ENCODE assay signal across 10 cellular contexts in genomic region chr19:23817519-23817918, GRCh38. TPM values are rescaled to one million over a fixed set of nuclear protein-coding genes. Genes with fewer than 3 reads are reported as not detected.
A peak's percentile ranks its signal among the peaks of the same experiment; 100 is the strongest.
DNase-seq lines count a peak whose midpoint lies in the region; ATAC-seq and TF ChIP-seq lines count a peak whose summit lies in the region.
"Had no signal": no experiment of that assay in that cellular context is flagged by ENCODE, and none has a peak within 500 bp of the region (broad histone marks: within the 10 kb centered on the region; RNA-seq: fewer than 3 reads in every experiment).

No MANE protein-coding gene starts in this region.

- H3K27ac ChIP-seq in HCT116 (ENCODE audit: low read depth, low read length) (no peak overlapping the region), suprapubic skin (no peak overlapping the region)
- H3K27ac ChIP-seq: epithelial cell of prostate had no signal

- no peaks in the 10 kb centered on the region for H3K4me1 Mint-ChIP-seq in natural killer cell treated with Interleukin-12 subunit alpha and Interleukin-12 subunit beta and Interleukin-15 and Interleukin-18, amount 100 ng/mL, for 72 hours (ENCODE audit: low read depth in 2 of 2)
- peaks cover 7% of the 10 kb centered on the region for H3K4me1 Mint-ChIP-seq in Calu3 (ENCODE audit: low read depth, unreplicated experiment)

- H3K9me2 ChIP-seq in HCT116 (ENCODE audit: insufficient read depth): no peaks in the 10 kb centered on the region

- no peaks in the 10 kb centered on the region for H3K36me3 ChIP-seq in HCT116 (ENCODE audit: control insufficient read depth in 1 of 2, insufficient read depth in 2 of 2, low read length in 2 of 2)
- no peaks in the 10 kb centered on the region for H3K36me3 ChIP-seq in suprapubic skin

- TF ChIP-seq EP300 in suprapubic skin (IDR thresholded peaks at IDR 0.05): no peak

- TF ChIP-seq RAD21 in HCT116 (IDR thresholded peaks at IDR 0.05; ENCODE audit: low read depth): no peak

- no peak for ATAC-seq in HCT116
- no peak for ATAC-seq in natural killer cell treated with Interleukin-12 subunit alpha and Interleukin-12 subunit beta and Interleukin-15 and Interleukin-18, amount 100 ng/mL, for 72 hours

- no peak overlapping the region for H2AFZ ChIP-seq in HCT116 (ENCODE audit: low read depth, low read length, poor library complexity, severe bottlenecking)

- peaks cover 9% of the 10 kb centered on the region for H3K36me3 Mint-ChIP-seq in natural killer cell treated with Interleukin-12 subunit alpha and Interleukin-12 subunit beta and Interleukin-15 and Interleukin-18, amount 100 ng/mL, for 72 hours
- peaks cover 4% of the 10 kb centered on the region for H3K36me3 Mint-ChIP-seq in Calu3 (ENCODE audit: insufficient read depth, unreplicated experiment)

- H3K4me3 ChIP-seq in HCT116 (replicated peaks in 1 of 2; ENCODE audit: low read depth in 1 of 2, low read length in 2 of 2) (no peak overlapping the region), WI38 (ENCODE audit: low read depth, low read length) (no peak overlapping the region), fibroblast of mammary gland (ENCODE audit: control insufficient read depth, low read depth, low read length) (no peak overlapping the region), suprapubic skin (no peak overlapping the region)

- no peak for TF ChIP-seq POLR2A in HCT116 (IDR thresholded peaks at IDR 0.05; ENCODE audit: borderline replicate concordance, extremely low read depth, insufficient read depth, insufficient read length)
- TF ChIP-seq POLR2A in suprapubic skin (IDR thresholded peaks at IDR 0.05): no peak

- H4K20me1 ChIP-seq in HCT116 (ENCODE audit: insufficient read depth): no peaks in the 10 kb centered on the region

- H3K4me2 ChIP-seq in HCT116 (ENCODE audit: low read length): no peak overlapping the region

- no peak overlapping the region for H3K27ac Mint-ChIP-seq in natural killer cell treated with Interleukin-12 subunit alpha and Interleukin-12 subunit beta and Interleukin-15 and Interleukin-18, amount 100 ng/mL, for 72 hours
- H3K27ac Mint-ChIP-seq in Calu3 (ENCODE audit: unreplicated experiment): no peak overlapping the region
- H3K27ac Mint-ChIP-seq: stimulated activated naive CD8-positive, alpha-beta T cell treated with anti-CD3 and anti-CD28 coated beads, Interleukin-15, Interleukin-2, amounts not matched to agents 100 ng/mL and 50 ng/mL, for 24 hours had no signal

- RAD21 ChIA-PET in HCT116 (lab: Charles Lee; ENCODE audit: low non-redundant PET in 1 of 2, low total read pairs in 2 of 2, uncharacterized antibody in 2 of 2, unreplicated experiment in 2 of 2): no interaction called here

- WGBS in suprapubic skin: 61% methylated on average over 4 of the region's 4 CpGs

- H3K79me2 ChIP-seq in HCT116 (ENCODE audit: insufficient read depth, low read length): no peaks in the 10 kb centered on the region

- no peaks in the 10 kb centered on the region for H3K27me3 Mint-ChIP-seq in natural killer cell treated with Interleukin-12 subunit alpha and Interleukin-12 subunit beta and Interleukin-15 and Interleukin-18, amount 100 ng/mL, for 72 hours
- no peaks in the 10 kb centered on the region for H3K27me3 Mint-ChIP-seq in Calu3 (ENCODE audit: unreplicated experiment)
- H3K27me3 Mint-ChIP-seq: stimulated activated naive CD8-positive, alpha-beta T cell treated with anti-CD3 and anti-CD28 coated beads, Interleukin-15, Interleukin-2, amounts not matched to agents 100 ng/mL and 50 ng/mL, for 24 hours had no signal

- POLR2A ChIA-PET in HCT116 (lab: Charles Lee): no interaction called here

- H3K4me1 ChIP-seq in HCT116 (ENCODE audit: control insufficient read depth in 1 of 2, insufficient read depth in 2 of 2, low read length in 2 of 2) (no peaks in the 10 kb centered on the region), suprapubic skin (no peaks in the 10 kb centered on the region)

- intact Hi-C loops in HCT116 (cut with micrococcal nuclease) (no loop called here), Calu3 (cut with micrococcal nuclease; ENCODE audit: unreplicated experiment) (no loop called here)

- no peak overlapping the region for H3K4me3 Mint-ChIP-seq in natural killer cell treated with Interleukin-12 subunit alpha and Interleukin-12 subunit beta and Interleukin-15 and Interleukin-18, amount 100 ng/mL, for 72 hours
- no peak overlapping the region for H3K4me3 Mint-ChIP-seq in Calu3 (ENCODE audit: low read depth, unreplicated experiment)
- H3K4me3 Mint-ChIP-seq: stimulated activated naive CD8-positive, alpha-beta T cell treated with anti-CD3 and anti-CD28 coated beads, Interleukin-15, Interleukin-2, amounts not matched to agents 100 ng/mL and 50 ng/mL, for 24 hours had no signal

- CTCF ChIA-PET in HCT116 (lab: Charles Lee): no interaction called here
- CTCF ChIA-PET in Calu3 (lab: Charles Lee): no interaction called here

- BruUV-seq in HCT116 (replicated peaks; lab: Mats Ljungman, UMichigan): no TSS peak
- BruUV-seq in Calu3 (replicated peaks; lab: Mats Ljungman, UMichigan): no TSS peak

- H3K9me3 Mint-ChIP-seq in natural killer cell treated with Interleukin-12 subunit alpha and Interleukin-12 subunit beta and Interleukin-15 and Interleukin-18, amount 100 ng/mL, for 72 hours: peaks cover 5% of the 10 kb centered on the region
- peaks cover 15% of the 10 kb centered on the region for H3K9me3 Mint-ChIP-seq in Calu3 (ENCODE audit: low read depth, unreplicated experiment)

- H3K27me3 ChIP-seq in HCT116 (ENCODE audit: insufficient read depth, low read length) (no peaks in the 10 kb centered on the region), suprapubic skin (no peaks in the 10 kb centered on the region)

- peaks cover 0 to 19% of the 10 kb centered on the region in 2 experiments; a peak in 2 of 4 replicates for H3K9me3 ChIP-seq in HCT116 (ENCODE audit: control insufficient read depth in 1 of 2, insufficient read depth in 1 of 2, low read depth in 1 of 2, low read length in 2 of 2)
- peaks cover 7% of the 10 kb centered on the region for H3K9me3 ChIP-seq in suprapubic skin

- TF ChIP-seq CTCF in HCT116 (IDR thresholded peaks at IDR 0.05 in 2 of 3, conservative IDR thresholded peaks at IDR 0.05 in 1 of 3; ENCODE audit: borderline replicate concordance in 1 of 3, insufficient read depth in 1 of 3, low read depth in 2 of 3, low read length in 2 of 3) (peak in 2 of 3 experiments; percentile 53; a peak in 4 of 6 replicates), WI38 (IDR thresholded peaks at IDR 0.05; ENCODE audit: low read depth, low read length) (peak; percentile 37), fibroblast of mammary gland (conservative IDR thresholded peaks at IDR 0.05; ENCODE audit: control insufficient read depth, insufficient read depth, low read depth, low read length) (peak; percentile 38), Calu3 (IDR thresholded peaks at IDR 0.05; ENCODE audit: unreplicated experiment) (no peak), suprapubic skin (IDR thresholded peaks at IDR 0.05) (peak in 1 of 2 donors; percentile 15)

- no peak overlapping the region for H3K9ac ChIP-seq in HCT116 (ENCODE audit: low read length)

- peak; percentile 2 for DNase-seq in CD1c-positive myeloid dendritic cell (ENCODE audit: extremely low spot score)
- peak; percentile 4 for DNase-seq in HCT116 (ENCODE audit: low read depth, low spot score)
- DNase-seq in fibroblast of mammary gland (ENCODE audit: low read depth): peak; percentile 17
- peak; percentile 4 to 33 (median 10) for DNase-seq in stimulated activated CD4-positive, alpha-beta T cell treated with anti-CD3 and anti-CD28 coated beads, TNF-alpha, amount 100 ng/mL, for 24 hours (ENCODE audit: low read depth in 3 of 3)
- no peak for DNase-seq in natural killer cell treated with Interleukin-12 subunit alpha and Interleukin-12 subunit beta and Interleukin-15 and Interleukin-18, amount 100 ng/mL, for 72 hours (ENCODE audit: low spot score)
- no peak for DNase-seq in Calu3
- DNase-seq in suprapubic skin (ENCODE audit: low spot score in 2 of 2): no peak

TF ChIP-seq in HCT116, 20 proteins besides CTCF, POLR2A, EP300 and RAD21:
- no peak for TF ChIP-seq JUND (IDR thresholded peaks at IDR 0.05)
- TF ChIP-seq CEBPB (IDR thresholded peaks at IDR 0.05; ENCODE audit: low read depth): no peak
- no peak for TF ChIP-seq POLR2AphosphoS5 (IDR thresholded peaks at IDR 0.05; ENCODE audit: low read depth, low read length)
- TF ChIP-seq SRF (IDR thresholded peaks at IDR 0.05; ENCODE audit: low read depth): no peak
- TF ChIP-seq EGR1 (IDR thresholded peaks at IDR 0.05; ENCODE audit: low read depth): no peak
- TF ChIP-seq, protein P1, sequence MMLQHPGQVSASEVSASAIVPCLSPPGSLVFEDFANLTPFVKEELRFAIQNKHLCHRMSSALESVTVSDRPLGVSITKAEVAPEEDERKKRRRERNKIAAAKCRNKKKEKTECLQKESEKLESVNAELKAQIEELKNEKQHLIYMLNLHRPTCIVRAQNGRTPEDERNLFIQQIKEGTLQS (IDR thresholded peaks at IDR 0.05): no peak
- TF ChIP-seq ZNF274 (IDR thresholded peaks at IDR 0.05; ENCODE audit: low read depth, low read length): no peak
- no peak for TF ChIP-seq EZH2 (IDR thresholded peaks at IDR 0.05)

RNA-seq across cellular contexts. Expression of gene ZNF681, which starts 58.8 kb away (rescaled TPM):
- total RNA-seq in HCT116 (2021; ENCODE audit: unreplicated experiment) (not detected), Calu3 (2022) (3.7 and 6.9 TPM in 2 replicates), suprapubic skin (1 to 10 TPM; 2.5 to 5.9 (median 2.7) TPM)
- not detected in 2 replicates for polyA plus RNA-seq in HCT116 (2012)
- 1 to 10 TPM; 2.9 to 3.0 TPM for total RNA-seq in natural killer cell treated with Interleukin-12 subunit alpha and Interleukin-12 subunit beta and Interleukin-15 and Interleukin-18, amount 100 ng/mL, for 72 hours

Comparison
In these comparisons a context has a peak if more than half of its experiments do, and no peak if none do; other contexts are left out.
1. DNase-seq: peak in CD1c-positive myeloid dendritic cell (single experiment), HCT116 (single experiment), fibroblast of mammary gland (single experiment) and stimulated activated CD4-positive, alpha-beta T cell treated with anti-CD3 and anti-CD28 coated beads, TNF-alpha, amount 100 ng/mL, for 24 hours (3 of 3); none in natural killer cell treated with Interleukin-12 subunit alpha and Interleukin-12 subunit beta and Interleukin-15 and Interleukin-18, amount 100 ng/mL, for 72 hours (single experiment), Calu3 (single experiment) and suprapubic skin (0 of 2).